Comparison of ENCODE assay signal across 21 cellular contexts in genomic region chr3:152263711-152264110, GRCh38. TPM values are rescaled to one million over a fixed set of nuclear protein-coding genes. Genes with fewer than 3 reads are reported as not detected.
A peak's percentile ranks its signal among the peaks of the same experiment; 100 is the strongest.
DNase-seq lines count a peak whose midpoint lies in the region; ATAC-seq, FAIRE-seq and TF ChIP-seq lines count a peak whose summit lies in the region.
"Had no signal": no experiment of that assay in that cellular context is flagged by ENCODE, and none has a peak within 500 bp of the region (broad histone marks: within the 10 kb centered on the region; RNA-seq: fewer than 3 reads in every experiment).

No MANE protein-coding gene starts in this region.

- H3K36me3 Mint-ChIP-seq in activated CD4-positive, alpha-beta memory T cell treated with anti-CD3 and anti-CD28 coated beads for 36 hours, result no peaks in the 10 kb centered on the region
- H3K36me3 Mint-ChIP-seq in activated CD4-positive, alpha-beta memory T cell treated with anti-CD3 and anti-CD28 coated beads, Interleukin-2, amount 10 ng/mL, durations not matched to agents 7 days and 5 days (ENCODE audit: low read depth), result peaks cover 34% of the 10 kb centered on the region
- peaks cover 8% of the 10 kb centered on the region for H3K36me3 Mint-ChIP-seq in T-helper 17 cell (ENCODE audit: low read depth)

- POLR2A ChIA-PET in activated CD4-positive, alpha-beta memory T cell treated with anti-CD3 and anti-CD28 coated beads for 36 hours (lab: Charles Lee), result interaction anchor here (1.6 kb wide), 1 partner anchor 9 kb away, joined by 3 read pairs; no protein-coding TSS in a partner anchor
- POLR2A ChIA-PET in activated CD4-positive, alpha-beta memory T cell treated with anti-CD3 and anti-CD28 coated beads, Interleukin-2, amount 10 ng/mL, durations not matched to agents 7 days and 5 days (lab: Charles Lee), result interaction anchor here (1.0 to 11.9 kb wide), 3 partner anchors 18 to 65 kb away, joined by 3 to 171 read pairs (median 3); no protein-coding TSS in a partner anchor

- 44 to 96% methylated on average over 2 of the region's 2 CpGs for WGBS in gastroesophageal sphincter (ENCODE audit: low coverage in 1 of 2), 2 donors

- no peak overlapping the region for H3K4me3 Mint-ChIP-seq in activated CD4-positive, alpha-beta memory T cell treated with anti-CD3 and anti-CD28 coated beads for 36 hours
- H3K4me3 Mint-ChIP-seq in activated CD4-positive, alpha-beta memory T cell treated with anti-CD3 and anti-CD28 coated beads, Interleukin-2, amount 10 ng/mL, durations not matched to agents 7 days and 5 days, result no peak overlapping the region
- no peak overlapping the region for H3K4me3 Mint-ChIP-seq in T-helper 17 cell
- H3K4me3 Mint-ChIP-seq: endodermal cell had no signal

- TF ChIP-seq EP300 in gastroesophageal sphincter (IDR thresholded peaks at IDR 0.05), result no peak

- peaks cover 74% of the 10 kb centered on the region for H3K4me1 Mint-ChIP-seq in activated CD4-positive, alpha-beta memory T cell treated with anti-CD3 and anti-CD28 coated beads for 36 hours (ENCODE audit: low read depth)
- peaks cover 68% of the 10 kb centered on the region for H3K4me1 Mint-ChIP-seq in activated CD4-positive, alpha-beta memory T cell treated with anti-CD3 and anti-CD28 coated beads, Interleukin-2, amount 10 ng/mL, durations not matched to agents 7 days and 5 days
- H3K4me1 Mint-ChIP-seq in T-helper 17 cell, result peaks cover 56% of the 10 kb centered on the region

- H3K27ac ChIP-seq in gastroesophageal sphincter, result peak overlapping the region; percentile 41 to 99 (median 72)
- H3K27ac ChIP-seq in stomach smooth muscle (ENCODE audit: low read length), result peak overlapping the region; percentile 56
- H3K27ac ChIP-seq: A549; BLaER1 treated with 17β-estradiol and CSF1 and Interleukin-3, amounts not matched to agents 10 nM and 100 nM had no signal

- no peak for TF ChIP-seq POLR2A in gastroesophageal sphincter (IDR thresholded peaks at IDR 0.05)

- CTCF ChIA-PET in activated CD4-positive, alpha-beta memory T cell treated with anti-CD3 and anti-CD28 coated beads for 36 hours (lab: Charles Lee), result no interaction called here
- CTCF ChIA-PET in activated CD4-positive, alpha-beta memory T cell treated with anti-CD3 and anti-CD28 coated beads, Interleukin-2, amount 10 ng/mL, durations not matched to agents 7 days and 5 days (lab: Charles Lee), result interaction anchor here (0.7 to 1.0 kb wide), 2 partner anchors 80 to 136 kb away, joined by 3 read pairs; no protein-coding TSS in a partner anchor

- no peak for DNase-seq in activated CD4-positive, alpha-beta memory T cell treated with anti-CD3 and anti-CD28 coated beads for 36 hours
- no peak for DNase-seq in activated CD4-positive, alpha-beta memory T cell treated with anti-CD3 and anti-CD28 coated beads, Interleukin-2, amount 10 ng/mL, durations not matched to agents 7 days and 5 days
- DNase-seq in T-helper 17 cell (no peak), urothelium cell line (ENCODE audit: low spot score) (no peak), MV-4-11 (lab: John Stamatoyannopoulos, UW) (no peak)
- DNase-seq: anterior cingulate cortex; DMS53; endodermal cell; hippocampal formation; kidney; NCI-H2029 treated with DMSO at 0.1 percent for 48 hours; NCI-H526 treated with DMSO at 0.1 percent for 48 hours; SIG-M5; stimulated activated CD4-positive, alpha-beta T cell treated with anti-CD3 and anti-CD28 coated beads, Interleukin-4, amount 100 ng/mL, for 4 hours had no signal

- H3K9me3 ChIP-seq in T-helper 17 cell (ENCODE audit: control insufficient read depth, low read length, poor library complexity, severe bottlenecking), result no peaks in the 10 kb centered on the region
- H3K9me3 ChIP-seq in gastroesophageal sphincter, result no peaks in the 10 kb centered on the region
- no peaks in the 10 kb centered on the region for H3K9me3 ChIP-seq in stomach smooth muscle (ENCODE audit: control insufficient read depth in 2 of 2, low read length in 2 of 2)
- H3K9me3 ChIP-seq: A549 had no signal

- no peak for ATAC-seq in T-helper 17 cell
- ATAC-seq in gastroesophageal sphincter, result no peak
- ATAC-seq in GM21526 (IDR thresholded peaks at IDR 0.05; ENCODE audit: low FRiP score, unreplicated experiment), result no peak
- ATAC-seq: A549 had no signal

- H3K27me3 Mint-ChIP-seq in activated CD4-positive, alpha-beta memory T cell treated with anti-CD3 and anti-CD28 coated beads for 36 hours, result no peaks in the 10 kb centered on the region
- H3K27me3 Mint-ChIP-seq in activated CD4-positive, alpha-beta memory T cell treated with anti-CD3 and anti-CD28 coated beads, Interleukin-2, amount 10 ng/mL, durations not matched to agents 7 days and 5 days, result no peaks in the 10 kb centered on the region
- no peaks in the 10 kb centered on the region for H3K27me3 Mint-ChIP-seq in T-helper 17 cell

- H3K4me3 ChIP-seq in gastroesophageal sphincter, result no peak overlapping the region
- H3K4me3 ChIP-seq in stomach smooth muscle (ENCODE audit: low read length in 2 of 2), result no peak overlapping the region
- H3K4me3 ChIP-seq: A549; BLaER1 treated with 17β-estradiol and CSF1 and Interleukin-3, amounts not matched to agents 10 nM and 100 nM; smooth muscle cell had no signal

- no peaks in the 10 kb centered on the region for H3K9me3 Mint-ChIP-seq in activated CD4-positive, alpha-beta memory T cell treated with anti-CD3 and anti-CD28 coated beads for 36 hours
- H3K9me3 Mint-ChIP-seq in activated CD4-positive, alpha-beta memory T cell treated with anti-CD3 and anti-CD28 coated beads, Interleukin-2, amount 10 ng/mL, durations not matched to agents 7 days and 5 days, result no peaks in the 10 kb centered on the region
- H3K9me3 Mint-ChIP-seq: endodermal cell, nephron had no signal

- H3K4me1 ChIP-seq in gastroesophageal sphincter (peaks cover 6 to 63% (median 11%) of the 10 kb centered on the region in 3 donors), stomach smooth muscle (ENCODE audit: control insufficient read depth, insufficient read depth, low read length) (peaks cover 16% of the 10 kb centered on the region)

- intact Hi-C loops in activated CD4-positive, alpha-beta memory T cell treated with anti-CD3 and anti-CD28 coated beads for 36 hours (cut with micrococcal nuclease), result loop anchor here (10.0 kb wide), 1 partner anchor 901 kb away; the partner anchor contains the start of gene RAP2B

- peak overlapping the region; percentile 29 for H3K27ac Mint-ChIP-seq in activated CD4-positive, alpha-beta memory T cell treated with anti-CD3 and anti-CD28 coated beads for 36 hours
- H3K27ac Mint-ChIP-seq in activated CD4-positive, alpha-beta memory T cell treated with anti-CD3 and anti-CD28 coated beads, Interleukin-2, amount 10 ng/mL, durations not matched to agents 7 days and 5 days, result no peak overlapping the region
- H3K27ac Mint-ChIP-seq in T-helper 17 cell, result peak overlapping the region; percentile 95
- H3K27ac Mint-ChIP-seq: endodermal cell, nephron had no signal

- TF ChIP-seq CTCF in gastroesophageal sphincter (IDR thresholded peaks at IDR 0.05), result no peak

- H3K27me3 ChIP-seq in gastroesophageal sphincter (no peaks in the 10 kb centered on the region), stomach smooth muscle (ENCODE audit: control insufficient read depth in 1 of 2, insufficient read depth in 2 of 2, low read length in 2 of 2) (no peaks in the 10 kb centered on the region)
- H3K27me3 ChIP-seq: BLaER1 treated with 17β-estradiol and CSF1 and Interleukin-3, amounts not matched to agents 10 nM and 100 nM had no signal

- FAIRE-seq in urothelium cell line (lab: Jason Lieb, UNC), result no peak
- FAIRE-seq: A549, kidney had no signal

- no peak overlapping the region for H3K9ac ChIP-seq in stomach smooth muscle (ENCODE audit: low read length in 2 of 2)
- H3K9ac ChIP-seq: BLaER1 treated with 17β-estradiol and CSF1 and Interleukin-3, amounts not matched to agents 10 nM and 100 nM had no signal

- H3K36me3 ChIP-seq in gastroesophageal sphincter (no peaks in the 10 kb centered on the region), stomach smooth muscle (ENCODE audit: control insufficient read depth in 2 of 2, insufficient read depth in 2 of 2, low read length in 2 of 2) (no peaks in the 10 kb centered on the region)
- H3K36me3 ChIP-seq: BLaER1 treated with 17β-estradiol and CSF1 and Interleukin-3, amounts not matched to agents 10 nM and 100 nM had no signal

RNA-seq across cellular contexts. Expression of gene MBNL1, which starts 5.0 kb away (rescaled TPM):
- 100 to 1,000 TPM; 290 to 302 TPM for total RNA-seq in activated CD4-positive, alpha-beta memory T cell treated with anti-CD3 and anti-CD28 coated beads for 36 hours
- 100 to 1,000 TPM; 289 to 305 TPM for total RNA-seq in activated CD4-positive, alpha-beta memory T cell treated with anti-CD3 and anti-CD28 coated beads, Interleukin-2, amount 10 ng/mL, durations not matched to agents 7 days and 5 days
- total RNA-seq in T-helper 17 cell (100 to 1,000 TPM; 641 to 725 TPM), gastroesophageal sphincter (100 to 1,000 TPM; 623 to 745 (median 684) TPM)
